ENCODE assay signal across 15 cellular contexts in the genomic region with DNA sequence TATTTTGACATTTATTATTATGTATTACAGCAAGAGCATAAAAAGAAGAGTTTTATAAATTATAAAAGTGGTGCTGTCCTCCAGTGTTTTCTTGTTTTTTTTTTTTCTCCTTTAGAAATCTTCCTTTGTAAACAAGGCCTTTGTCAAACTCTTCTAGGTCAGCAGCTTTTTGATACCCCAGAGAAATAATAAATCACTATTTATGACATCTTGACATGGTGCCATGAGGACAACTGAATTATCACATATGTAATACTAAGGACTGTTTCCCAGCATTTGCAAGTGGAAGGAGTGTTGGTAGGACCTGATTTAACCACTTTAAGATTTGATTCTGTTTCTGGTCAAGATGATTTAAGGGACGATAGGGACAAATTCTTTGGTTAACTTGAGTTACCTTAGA. TPM values are rescaled to one million over a fixed set of nuclear protein-coding genes. Genes with fewer than 3 reads are reported as not detected.
DNase-seq lines count a peak whose midpoint lies in the region; ATAC-seq, FAIRE-seq and TF ChIP-seq lines count a peak whose summit lies in the region.
"Had no signal": no experiment of that assay in that cellular context is flagged by ENCODE, and none has a peak within 500 bp of the region (broad histone marks: within the 10 kb centered on the region; RNA-seq: fewer than 3 reads in every experiment).

No MANE protein-coding gene starts in this region.

- H3K4me2 ChIP-seq in DOHH2 (ENCODE audit: low read length) = 0 out of 2 replicates have a peak overlapping the region, but pooled peaks have one; percentile 4

- H3K9me2 ChIP-seq in DOHH2 (replicated peaks; ENCODE audit: control insufficient read depth, low read length) = no peaks in the 10 kb centered on the region

- peak overlapping the region; percentile 74 to 99 (median 76) for H3K27ac Mint-ChIP-seq in CD4-positive, CD25-positive, alpha-beta regulatory T cell
- H3K27ac Mint-ChIP-seq in activated T-helper 2 cell treated with anti-CD3 and anti-CD28 coated beads, Interferon-gamma antibody, Interleukin-2, Interleukin-4, amounts not matched to agents 10 μg/mL and 5 μg/mL and 100 μg/mL, durations not matched to agents 14 hours and 24 hours and 36 hours = peak overlapping the region; percentile 66
- no peak overlapping the region for H3K27ac Mint-ChIP-seq in neural crest cell (ENCODE audit: unreplicated experiment)
- no peak overlapping the region for H3K27ac Mint-ChIP-seq in osteocyte (ENCODE audit: unreplicated experiment)

- H3K4me1 ChIP-seq in CD4-positive, CD25-positive, alpha-beta regulatory T cell (ENCODE audit: control insufficient read depth, insufficient read depth, low read length, poor library complexity, severe bottlenecking) = peaks cover 63% of the 10 kb centered on the region
- H3K4me1 ChIP-seq in DOHH2 (ENCODE audit: control insufficient read depth, low read length) (peaks cover 42% of the 10 kb centered on the region), body of pancreas (peaks cover 60% of the 10 kb centered on the region)

- peak overlapping the region; percentile 93 for H3K27ac ChIP-seq in CD4-positive, CD25-positive, alpha-beta regulatory T cell (ENCODE audit: insufficient read depth, low read length, poor library complexity, severe bottlenecking)
- H3K27ac ChIP-seq in DOHH2 (ENCODE audit: low read depth, low read length) (no peak overlapping the region), body of pancreas (peak overlapping the region in 1 of 4 donors; percentile 99)

- peak overlapping the region; percentile 95 for H3K4me3 ChIP-seq in CD4-positive, CD25-positive, alpha-beta regulatory T cell (ENCODE audit: low read depth, low read length)
- no peak overlapping the region for H3K4me3 ChIP-seq in DOHH2 (ENCODE audit: low read length)
- no peak overlapping the region for H3K4me3 ChIP-seq in body of pancreas

- WGBS in body of pancreas, 2 donors = 26 to 35% methylated on average over 1 of the region's 1 CpG

- intact Hi-C loops in activated T-helper 2 cell treated with anti-CD3 and anti-CD28 coated beads, Interferon-gamma antibody, Interleukin-2, Interleukin-4, amounts not matched to agents 10 μg/mL and 5 μg/mL and 100 μg/mL, durations not matched to agents 14 hours and 24 hours and 36 hours (cut with micrococcal nuclease) = loop anchor here (5.0 kb wide), 4 partner anchors 138 to 1742 kb away; a partner anchor contains a TSS
- intact Hi-C loops in body of pancreas (cut with DNase I) = no loop called here

- H3K36me3 Mint-ChIP-seq in CD4-positive, CD25-positive, alpha-beta regulatory T cell = peaks cover 8% of the 10 kb centered on the region
- H3K36me3 Mint-ChIP-seq in activated T-helper 2 cell treated with anti-CD3 and anti-CD28 coated beads, Interferon-gamma antibody, Interleukin-2, Interleukin-4, amounts not matched to agents 10 μg/mL and 5 μg/mL and 100 μg/mL, durations not matched to agents 14 hours and 24 hours and 36 hours (ENCODE audit: low read depth) = peaks cover 15% of the 10 kb centered on the region
- H3K36me3 Mint-ChIP-seq in neural crest cell (ENCODE audit: low read depth) (no peaks in the 10 kb centered on the region), osteocyte (ENCODE audit: unreplicated experiment) (peaks cover 4% of the 10 kb centered on the region)

- H3F3A ChIP-seq in DOHH2 (ENCODE audit: control insufficient read depth, insufficient read depth) = peaks cover 4% of the 10 kb centered on the region

- H3K9me3 ChIP-seq in CD4-positive, CD25-positive, alpha-beta regulatory T cell (ENCODE audit: control insufficient read depth in 2 of 2, low read length in 2 of 2) = no peaks in the 10 kb centered on the region
- H3K9me3 ChIP-seq in DOHH2 (ENCODE audit: control insufficient read depth, insufficient read depth, low read length) (no peaks in the 10 kb centered on the region), body of pancreas (no peaks in the 10 kb centered on the region)

- H3K36me3 ChIP-seq in CD4-positive, CD25-positive, alpha-beta regulatory T cell (ENCODE audit: control insufficient read depth, insufficient read depth, low read length) = no peaks in the 10 kb centered on the region
- H3K36me3 ChIP-seq in DOHH2 (ENCODE audit: control insufficient read depth, low read length) (peaks cover 18% of the 10 kb centered on the region), body of pancreas (replicated peaks in 1 of 2; ENCODE audit: insufficient read depth in 1 of 2, low read depth in 2 of 2) (no peaks in the 10 kb centered on the region)

- no peak for DNase-seq in CD4-positive, CD25-positive, alpha-beta regulatory T cell
- DNase-seq in activated T-helper 2 cell treated with anti-CD3 and anti-CD28 coated beads, Interferon-gamma antibody, Interleukin-2, Interleukin-4, amounts not matched to agents 10 μg/mL and 5 μg/mL and 100 μg/mL, durations not matched to agents 14 hours and 24 hours and 36 hours (ENCODE audit: low spot score) = no peak
- DNase-seq in neural crest cell (ENCODE audit: low read depth, low spot score) (no peak), body of pancreas (no peak), osteocyte (ENCODE audit: extremely low spot score, unreplicated experiment) (no peak), urothelium cell line (ENCODE audit: low spot score) (no peak), NCI-H345 treated with DMSO at 0.1 percent for 48 hours (lab: John Stamatoyannopoulos, UW; ENCODE audit: unreplicated experiment) (no peak)
- DNase-seq: left colon; NCI-H1048; NCI-H510A treated with DMSO at 0.1 percent for 48 hours; nucleus accumbens; SIG-M5; stimulated activated CD4-positive, alpha-beta T cell treated with anti-CD3 and anti-CD28 coated beads, Interleukin-2, amount 100 ng/mL, for 24 hours had no signal

- no peak for TF ChIP-seq POLR2A in body of pancreas (IDR thresholded peaks at IDR 0.05)

- peaks cover 52 to 72% (median 62%) of the 10 kb centered on the region in 4 donors for H3K4me1 Mint-ChIP-seq in CD4-positive, CD25-positive, alpha-beta regulatory T cell
- peaks cover 65% of the 10 kb centered on the region for H3K4me1 Mint-ChIP-seq in activated T-helper 2 cell treated with anti-CD3 and anti-CD28 coated beads, Interferon-gamma antibody, Interleukin-2, Interleukin-4, amounts not matched to agents 10 μg/mL and 5 μg/mL and 100 μg/mL, durations not matched to agents 14 hours and 24 hours and 36 hours (ENCODE audit: low read depth)
- H3K4me1 Mint-ChIP-seq in neural crest cell (peaks cover 21% of the 10 kb centered on the region), osteocyte (ENCODE audit: unreplicated experiment) (peaks cover 32% of the 10 kb centered on the region)

- no peak for FAIRE-seq in urothelium cell line (lab: Jason Lieb, UNC)

- peak overlapping the region; percentile 66 to 98 (median 82) for H3K4me3 Mint-ChIP-seq in CD4-positive, CD25-positive, alpha-beta regulatory T cell
- H3K4me3 Mint-ChIP-seq in activated T-helper 2 cell treated with anti-CD3 and anti-CD28 coated beads, Interferon-gamma antibody, Interleukin-2, Interleukin-4, amounts not matched to agents 10 μg/mL and 5 μg/mL and 100 μg/mL, durations not matched to agents 14 hours and 24 hours and 36 hours (ENCODE audit: low read depth) = peak overlapping the region; percentile 42
- H3K4me3 Mint-ChIP-seq in neural crest cell (peak overlapping the region; percentile 57), osteocyte (ENCODE audit: unreplicated experiment) (no peak overlapping the region)

- H3K27me3 Mint-ChIP-seq in CD4-positive, CD25-positive, alpha-beta regulatory T cell = peaks cover 8% of the 10 kb centered on the region
- no peaks in the 10 kb centered on the region for H3K27me3 Mint-ChIP-seq in activated T-helper 2 cell treated with anti-CD3 and anti-CD28 coated beads, Interferon-gamma antibody, Interleukin-2, Interleukin-4, amounts not matched to agents 10 μg/mL and 5 μg/mL and 100 μg/mL, durations not matched to agents 14 hours and 24 hours and 36 hours (ENCODE audit: low read depth)
- H3K27me3 Mint-ChIP-seq in neural crest cell (ENCODE audit: low read depth) (peaks cover 60% of the 10 kb centered on the region), osteocyte (ENCODE audit: unreplicated experiment) (no peaks in the 10 kb centered on the region)

- no peak for TF ChIP-seq CTCF in DOHH2 (IDR thresholded peaks at IDR 0.05; ENCODE audit: low read depth, low read length, poor library complexity, severe bottlenecking)
- no peak for TF ChIP-seq CTCF in neural crest cell (conservative IDR thresholded peaks at IDR 0.05)
- TF ChIP-seq CTCF in body of pancreas (IDR thresholded peaks at IDR 0.05) = no peak
- no peak for TF ChIP-seq CTCF in osteocyte (IDR thresholded peaks at IDR 0.05)

- H3K9me3 Mint-ChIP-seq in CD4-positive, CD25-positive, alpha-beta regulatory T cell = peaks cover 0 to 3% (median 0%) of the 10 kb centered on the region in 7 donors
- no peaks in the 10 kb centered on the region for H3K9me3 Mint-ChIP-seq in activated T-helper 2 cell treated with anti-CD3 and anti-CD28 coated beads, Interferon-gamma antibody, Interleukin-2, Interleukin-4, amounts not matched to agents 10 μg/mL and 5 μg/mL and 100 μg/mL, durations not matched to agents 14 hours and 24 hours and 36 hours
- no peaks in the 10 kb centered on the region for H3K9me3 Mint-ChIP-seq in neural crest cell
- H3K9me3 Mint-ChIP-seq in osteocyte (ENCODE audit: unreplicated experiment) = no peaks in the 10 kb centered on the region

- peaks cover 16% of the 10 kb centered on the region for H4K20me1 ChIP-seq in DOHH2 (ENCODE audit: control insufficient read depth, insufficient read depth, low read depth, low read length)

- ATAC-seq in CD4-positive, CD25-positive, alpha-beta regulatory T cell (ENCODE audit: low read depth in 2 of 2) = no peak
- no peak for ATAC-seq in body of pancreas
- ATAC-seq: activated CD4-positive, CD25-positive, alpha-beta regulatory T cell treated with anti-CD3 and anti-CD28 coated beads, Interleukin-2, amount 50 U/mL, for 24 hours; left colon had no signal

- H3K27me3 ChIP-seq in CD4-positive, CD25-positive, alpha-beta regulatory T cell (ENCODE audit: control insufficient read depth, insufficient read depth, low read length) = no peaks in the 10 kb centered on the region
- no peaks in the 10 kb centered on the region for H3K27me3 ChIP-seq in DOHH2 (ENCODE audit: control insufficient read depth, low read length)
- no peaks in the 10 kb centered on the region for H3K27me3 ChIP-seq in body of pancreas

- peaks cover 91% of the 10 kb centered on the region for H3K79me2 ChIP-seq in DOHH2 (ENCODE audit: control insufficient read depth, low read length)

RNA-seq across cellular contexts. Expression of a gene that starts 4.6 kb away (rescaled TPM):
- 298 TPM for total RNA-seq in CD4-positive, CD25-positive, alpha-beta regulatory T cell
- polyA plus RNA-seq in CD4-positive, CD25-positive, alpha-beta regulatory T cell = 10 to 100 TPM; 28.7 to 45.5 (median 34.9) TPM
- 84.5 and 90.4 TPM in 2 replicates for total RNA-seq in activated T-helper 2 cell treated with anti-CD3 and anti-CD28 coated beads, Interferon-gamma antibody, Interleukin-2, Interleukin-4, amounts not matched to agents 10 μg/mL and 5 μg/mL and 100 μg/mL, durations not matched to agents 14 hours and 24 hours and 36 hours
- total RNA-seq in neural crest cell = 19.4 and 23.9 TPM in 2 replicates
- total RNA-seq in body of pancreas = 100 to 1,000 TPM in 1 of 2 donors, 10 to 100 TPM in 1; 83.8 to 117 TPM
- total RNA-seq in osteocyte = 110 and 115 TPM in 2 replicates

Comparison
In these comparisons a context has a peak if more than half of its experiments do, and no peak if none do; other contexts are left out.
1. H3K27ac Mint-ChIP-seq: peak in CD4-positive, CD25-positive, alpha-beta regulatory T cell (3 of 3) and activated T-helper 2 cell treated with anti-CD3 and anti-CD28 coated beads, Interferon-gamma antibody, Interleukin-2, Interleukin-4, amounts not matched to agents 10 μg/mL and 5 μg/mL and 100 μg/mL, durations not matched to agents 14 hours and 24 hours and 36 hours (single experiment); none in neural crest cell (single experiment) and osteocyte (single experiment).